Comparison of ENCODE assay signal across 2 cellular contexts in genomic region chr1:118113261-118113660, GRCh38.
TF ChIP-seq lines count a peak whose summit lies in the region.

No MANE protein-coding gene starts in this region.

TF ChIP-seq in IMR-90, 13 proteins besides CTCF, POLR2A, EP300 and RAD21:
- TF ChIP-seq USF2 (IDR thresholded peaks at IDR 0.05; ENCODE audit: low read depth, low read length) (no peak), ELK1 (IDR thresholded peaks at IDR 0.05; ENCODE audit: borderline replicate concordance, low read depth, low read length) (no peak), CEBPB (IDR thresholded peaks at IDR 0.05; ENCODE audit: low read depth, low read length) (no peak)

TF ChIP-seq in endothelial cell of umbilical vein, 7 proteins besides CTCF, POLR2A, EP300 and RAD21:
- TF ChIP-seq EZH2 (IDR thresholded peaks at IDR 0.05; ENCODE audit: borderline replicate concordance, low read depth, low read length, severe bottlenecking): no peak
- TF ChIP-seq FOS (IDR thresholded peaks at IDR 0.05; ENCODE audit: borderline replicate concordance, insufficient read depth, low read length): no peak
- TF ChIP-seq MYC (IDR thresholded peaks at IDR 0.05; ENCODE audit: low read depth, low read length): no peak
- no peak for TF ChIP-seq JUN (IDR thresholded peaks at IDR 0.05; ENCODE audit: borderline replicate concordance, insufficient read depth, insufficient read length, low read depth)
- TF ChIP-seq MAX (IDR thresholded peaks at IDR 0.05; ENCODE audit: insufficient read depth, insufficient read length): no peak
- TF ChIP-seq POLR2AphosphoS5 (IDR thresholded peaks at IDR 0.05; ENCODE audit: insufficient read depth, low read depth, low read length): no peak
